In genomic region chr3:19596408-19596807, GRCh38 we compare ENCODE assay signal across 14 cellular contexts.
DNase-seq lines count a peak whose midpoint lies in the region; ATAC-seq and TF ChIP-seq lines count a peak whose summit lies in the region.
"Had no signal": no experiment of that assay in that cellular context is flagged by ENCODE, and none has a peak within 500 bp of the region (broad histone marks: within the 10 kb centered on the region; RNA-seq: fewer than 3 reads in every experiment).

No MANE protein-coding gene starts in this region.

- no peaks in the 10 kb centered on the region; the same call in 1 of the 2 replicates for H3F3A ChIP-seq in MM.1S (ENCODE audit: insufficient read depth, low read length)

- no peaks in the 10 kb centered on the region for H3K79me2 ChIP-seq in MM.1S (ENCODE audit: low read length)

- H3K4me3 ChIP-seq in MM.1S (ENCODE audit: low read length) = no peak overlapping the region
- H3K4me3 ChIP-seq: lower lobe of right lung, suprapubic skin had no signal

- no peak overlapping the region for H3K9ac ChIP-seq in MM.1S (ENCODE audit: low read length)

- H3K9me2 ChIP-seq in MM.1S (replicated peaks; ENCODE audit: insufficient read depth, low read length) = no peaks in the 10 kb centered on the region

- no peak overlapping the region for H3K27ac ChIP-seq in MM.1S (ENCODE audit: low read length)
- H3K27ac ChIP-seq: lower lobe of right lung, suprapubic skin had no signal

- H3K36me3 ChIP-seq in MM.1S (replicated peaks; ENCODE audit: insufficient read depth, low read length) = no peaks in the 10 kb centered on the region
- H3K36me3 ChIP-seq: lower lobe of right lung, suprapubic skin had no signal

- no peaks in the 10 kb centered on the region for H4K20me1 ChIP-seq in MM.1S (ENCODE audit: insufficient read depth, low read length)

- no peaks in the 10 kb centered on the region for H3K9me3 ChIP-seq in MM.1S (replicated peaks; ENCODE audit: insufficient read depth, low read length)
- H3K9me3 ChIP-seq: lower lobe of right lung had no signal

- peaks cover 7% of the 10 kb centered on the region; the same call in 1 of the 2 replicates for H3K4me1 ChIP-seq in MM.1S (ENCODE audit: low read length)
- H3K4me1 ChIP-seq: lower lobe of right lung, suprapubic skin had no signal

- H2AFZ ChIP-seq in MM.1S (ENCODE audit: low read length) = no peak overlapping the region

- peak; percentile 77 for ATAC-seq in GM18517 (IDR thresholded peaks at IDR 0.05; ENCODE audit: unreplicated experiment)
- ATAC-seq in GM21528 (IDR thresholded peaks at IDR 0.05; ENCODE audit: low FRiP score, unreplicated experiment) = peak; percentile 60
- ATAC-seq in HG03039 (IDR thresholded peaks at IDR 0.05; ENCODE audit: unreplicated experiment) = peak; percentile 38
- ATAC-seq: effector memory CD8-positive, alpha-beta T cell; HepG2; lower lobe of right lung; natural killer cell had no signal

- no peaks in the 10 kb centered on the region for H3K27me3 ChIP-seq in MM.1S (replicated peaks; ENCODE audit: insufficient read depth, low read length)
- H3K27me3 ChIP-seq: suprapubic skin had no signal

- peak; percentile 16 for DNase-seq in MM.1S
- no peak for DNase-seq in pons (ENCODE audit: low spot score)
- DNase-seq in NCI-H1436 (lab: John Stamatoyannopoulos, UW) = no peak
- DNase-seq in cerebellar nuclear complex (lab: John Stamatoyannopoulos, UW) = no peak
- DNase-seq in H4 (ENCODE audit: low spot score) = no peak
- DNase-seq: activated CD4-positive, alpha-beta T cell treated with anti-CD3 and anti-CD28 coated beads for 1 hour; effector memory CD8-positive, alpha-beta T cell; lower lobe of right lung; natural killer cell had no signal

- TF ChIP-seq CTCF in MM.1S (IDR thresholded peaks at IDR 0.05; ENCODE audit: low read length) = no peak

- H3K4me2 ChIP-seq in MM.1S (ENCODE audit: low read depth, low read length) = no peak overlapping the region
